8 cellular contexts compared by ENCODE assay signal in the genomic region with DNA sequence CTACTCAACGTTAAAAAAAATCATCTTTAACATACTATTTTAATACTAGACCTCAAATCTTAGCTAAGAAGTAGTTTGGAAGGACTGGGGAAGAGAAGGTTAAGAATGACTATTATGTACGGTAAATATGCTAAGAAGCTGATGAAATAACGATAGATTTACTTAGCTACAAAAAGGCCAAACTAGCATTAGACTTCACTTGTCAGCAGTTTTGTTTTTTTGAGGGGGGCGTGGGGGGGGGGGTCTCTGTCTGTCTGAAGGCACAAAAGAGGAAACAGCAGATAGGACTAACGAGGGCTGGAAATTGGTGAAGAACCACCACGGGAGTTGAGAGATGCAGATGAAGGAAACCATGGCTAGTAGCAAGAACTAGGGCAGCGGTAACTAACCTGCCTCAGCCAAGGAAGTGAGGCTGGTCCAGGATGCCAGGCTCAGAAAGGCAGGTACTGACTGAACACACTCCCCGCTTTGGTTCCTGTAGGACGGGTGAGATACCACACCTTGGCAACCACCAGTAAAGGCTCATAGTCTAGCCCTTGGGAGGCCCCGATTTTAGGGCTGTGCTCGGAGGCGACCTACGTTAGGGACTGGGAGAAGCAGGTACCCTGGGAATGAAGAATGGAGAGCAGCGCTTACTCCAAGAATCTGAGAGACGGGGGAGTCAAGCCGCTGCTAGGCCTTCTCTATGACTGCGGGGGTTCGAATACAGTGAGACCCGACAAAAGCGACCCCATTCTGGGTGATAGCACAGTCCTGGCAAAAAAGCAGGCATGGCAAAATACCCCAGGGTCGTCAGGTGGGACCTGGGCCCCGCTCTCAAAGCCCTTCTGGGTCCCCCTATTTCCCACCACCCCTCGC. TPM values are rescaled to one million over a fixed set of nuclear protein-coding genes. Genes with fewer than 3 reads are reported as not detected.
DNase-seq lines count a peak whose midpoint lies in the region; ATAC-seq and TF ChIP-seq lines count a peak whose summit lies in the region.

No MANE protein-coding gene starts in this region.

- POLR2A ChIA-PET in A673 (lab: Charles Lee; ENCODE audit: low non-redundant PET): interaction anchor here (0.5 kb wide), 1 partner anchor 95 kb away, joined by 8 read pairs; no protein-coding TSS in a partner anchor

- no peak for TF ChIP-seq CTCF in A673 (conservative IDR thresholded peaks at IDR 0.05; ENCODE audit: low read depth, low read length)

- H3K27ac ChIP-seq in A673 (ENCODE audit: low read depth, low read length, poor library complexity, severe bottlenecking) (peak overlapping the region; percentile 88), cingulate gyrus (ENCODE audit: low read depth, low read length) (peak overlapping the region; percentile 90), mucosa of rectum (ENCODE audit: low read depth in 2 of 2, low read length in 2 of 2) (peak overlapping the region; percentile 90 to 93)

- H3K36me3 ChIP-seq in A673 (ENCODE audit: insufficient read depth, low read length, poor library complexity, severe bottlenecking) (peaks cover 22% of the 10 kb centered on the region), mucosa of rectum (ENCODE audit: control insufficient read depth in 2 of 2, insufficient read depth in 2 of 2, low read length in 2 of 2) (peaks cover 14 to 24% of the 10 kb centered on the region in 2 donors)

- DNase-seq in A673 (ENCODE audit: low spot score): peak; percentile 17
- DNase-seq in NCI-H2227 treated with DMSO at 0.1 percent for 48 hours (lab: John Stamatoyannopoulos, UW): peak; percentile 39
- DNase-seq in HK-2 (ENCODE audit: unreplicated experiment): no peak
- no peak for DNase-seq in foreskin melanocyte
- no peak for DNase-seq in AG20443 (ENCODE audit: low spot score)

- H3K4me1 ChIP-seq in A673 (ENCODE audit: insufficient read depth, low read length, poor library complexity, severe bottlenecking): peaks cover 15% of the 10 kb centered on the region
- peaks cover 18 to 19% of the 10 kb centered on the region in 2 donors for H3K4me1 ChIP-seq in mucosa of rectum (ENCODE audit: control insufficient read depth in 2 of 2, insufficient read depth in 2 of 2, low read length in 2 of 2)

- ATAC-seq in GM19438 (IDR thresholded peaks at IDR 0.05; ENCODE audit: low read depth, unreplicated experiment): peak; percentile 13

- H3K4me3 ChIP-seq in A673 (ENCODE audit: low read depth, low read length, poor library complexity, severe bottlenecking) (peak overlapping the region; percentile 77), mucosa of rectum (ENCODE audit: low read length in 2 of 2) (peak overlapping the region; percentile 98)

- H3K9me3 ChIP-seq in A673 (ENCODE audit: low read depth, low read length, poor library complexity, severe bottlenecking) (no peaks in the 10 kb centered on the region), mucosa of rectum (ENCODE audit: control insufficient read depth in 2 of 2, low read length in 2 of 2) (no peaks in the 10 kb centered on the region)

- H3K9ac ChIP-seq in mucosa of rectum (ENCODE audit: low read depth in 1 of 2, low read length in 2 of 2): peak overlapping the region; percentile 59 to 96

- intact Hi-C loops in A673 (cut with micrococcal nuclease; ENCODE audit: unreplicated experiment): loop anchor here (1.0 to 2.0 kb wide), 2 partner anchors 18 to 37 kb away; partner anchors contain the start of genes CHMP4A and TM9SF1

- CTCF ChIA-PET in A673 (lab: Charles Lee): interaction anchor here (0.6 kb wide), 1 partner anchor 52 kb away, joined by 11 read pairs; no protein-coding TSS in a partner anchor

- TSS peak; percentile 68 for BruUV-seq in A673 (replicated peaks; lab: Mats Ljungman, UMichigan)

- H3K27me3 ChIP-seq in A673 (replicated peaks; ENCODE audit: insufficient read depth, low read depth, low read length, poor library complexity): no peaks in the 10 kb centered on the region
- H3K27me3 ChIP-seq in mucosa of rectum (ENCODE audit: control insufficient read depth in 2 of 2, insufficient read depth in 2 of 2, low read length in 2 of 2): no peaks in the 10 kb centered on the region

RNA-seq across cellular contexts. Expression of gene NEDD8, which starts 0.7 kb away (rescaled TPM):
- total RNA-seq in A673 (2021): 257 and 266 TPM in 2 replicates

RNA-seq across cellular contexts. Expression of gene GMPR2, which starts 1.2 kb away (rescaled TPM):
- total RNA-seq in A673 (2021): 82.7 and 85.8 TPM in 2 replicates

RNA-seq across cellular contexts. Expression of gene TINF2, which starts 10.9 kb away (rescaled TPM):
- 46.1 and 47.0 TPM in 2 replicates for total RNA-seq in A673 (2021)

RNA-seq across cellular contexts. Expression of gene MDP1, which starts 15.6 kb away (rescaled TPM):
- total RNA-seq in A673 (2021): 21.3 and 22.4 TPM in 2 replicates

RNA-seq across cellular contexts. Expression of gene CHMP4A, which starts 18.2 kb away (rescaled TPM):
- 51.9 and 56.7 TPM in 2 replicates for total RNA-seq in A673 (2021)

Comparison
In these comparisons a context has a peak if more than half of its experiments do, and no peak if none do; other contexts are left out.
1. DNase-seq: peak in A673 (single experiment) and NCI-H2227 treated with DMSO at 0.1 percent for 48 hours (single experiment); none in HK-2 (single experiment), foreskin melanocyte (single experiment) and AG20443 (single experiment).
2. Peak in every context shown above with its lines, with median percentiles within 50 percentile points of each other: H3K27ac ChIP-seq.